ENCODE assay signal across 21 cellular contexts in genomic region chr1:248794663-248795062, GRCh38. TPM values are rescaled to one million over a fixed set of nuclear protein-coding genes. Genes with fewer than 3 reads are reported as not detected.
"Had no signal": no experiment of that assay in that cellular context is flagged by ENCODE, and none has a peak within 500 bp of the region (broad histone marks: within the 10 kb centered on the region; RNA-seq: fewer than 3 reads in every experiment).

No MANE protein-coding gene starts in this region.

RNA-seq across cellular contexts. Expression of gene LYPD8, which starts 39.1 kb away (rescaled TPM):
- total RNA-seq: activated B cell treated with CpG ODN at 0.5 μM for 24 hours; activated CD4-positive, alpha-beta memory T cell treated with anti-CD3 and anti-CD28 coated beads for 36 hours; activated CD4-positive, alpha-beta T cell treated with anti-CD3 and anti-CD28 coated beads, Interleukin-2, amount 10 ng/mL, durations not matched to agents 24 days and 14 days; activated CD8-positive, alpha-beta memory T cell treated with anti-CD3 and anti-CD28 coated beads for 36 hours; activated CD8-positive, alpha-beta T cell treated with anti-CD3 and anti-CD28 coated beads for 36 hours; activated naive CD4-positive, alpha-beta T cell treated with anti-CD3 and anti-CD28 coated beads for 36 hours; activated naive CD4-positive, alpha-beta T cell treated with anti-CD3 and anti-CD28 coated beads, Interleukin-2, amount 50 U/mL, for 72 hours; activated naive CD8-positive, alpha-beta T cell treated with anti-CD3 and anti-CD28 coated beads for 36 hours; activated T-cell treated with anti-CD3 and anti-CD28 coated beads, Interleukin-2, amount 50 U/mL, for 4 hours; activated T-cell treated with anti-CD3 and anti-CD28 coated beads, Interleukin-2, amount 50 U/mL, for 72 hours; activated T-helper 1 cell treated with anti-CD3 and anti-CD28 coated beads, Interleukin-12 subunit alpha, Interleukin-12 subunit beta, Interleukin-2, Interleukin-4 antibody, amounts not matched to agents 30 ng/mL and 10 ng/mL and 1 ng/mL, durations not matched to agents 14 hours and 24 hours and 36 hours; activated T-helper 17 cell treated with anti-CD3 and anti-CD28 coated beads, Interleukin-2, amount 50 U/mL, for 72 hours; adrenal gland; aorta; astrocyte; body of pancreas; cardiac septum; cerebellum; T-helper 1 cell treated with Interleukin-12 subunit alpha and Interleukin-12 subunit beta and Interleukin-4 antibody, amounts not matched to agents 30 ng/mL and 1 ng/mL, for 36 hours; T-helper 17 cell; T-helper 2 cell treated with Interferon-gamma antibody and Interleukin-4, amounts not matched to agents 100 ng/mL and 5 ng/mL, for 36 hours had no signal
